Comparison of ENCODE assay signal across 12 cellular contexts in the genomic region with DNA sequence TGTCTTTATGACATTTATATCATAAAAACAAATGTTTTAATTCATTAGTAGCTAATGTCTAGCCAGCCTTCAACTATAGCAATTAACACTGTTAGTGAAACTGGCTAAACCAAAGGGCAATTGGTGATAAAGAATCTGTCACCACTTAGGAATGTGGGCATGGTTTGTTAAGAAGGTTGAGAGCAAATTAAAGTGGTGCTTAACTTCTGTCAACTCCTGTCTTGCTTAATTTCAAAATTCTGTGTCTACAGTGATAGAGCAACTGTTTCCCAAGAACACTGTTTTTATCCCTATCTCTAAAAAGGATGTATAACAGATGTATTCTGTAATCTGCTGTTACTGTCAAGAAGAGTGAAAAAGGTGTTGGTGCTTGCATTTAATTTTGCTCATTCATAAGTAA. TPM values are rescaled to one million over a fixed set of nuclear protein-coding genes. Genes with fewer than 3 reads are reported as not detected.
DNase-seq lines count a peak whose midpoint lies in the region; ATAC-seq and TF ChIP-seq lines count a peak whose summit lies in the region.
"Had no signal": no experiment of that assay in that cellular context is flagged by ENCODE, and none has a peak within 500 bp of the region (broad histone marks: within the 10 kb centered on the region; RNA-seq: fewer than 3 reads in every experiment).

No MANE protein-coding gene starts in this region.

- H3K4me3 ChIP-seq in PC-9 = no peak overlapping the region
- H3K4me3 ChIP-seq in trophoblast cell (ENCODE audit: low read depth, low read length) = no peak overlapping the region
- H3K4me3 ChIP-seq in Peyer's patch = no peak overlapping the region
- H3K4me3 ChIP-seq: gastroesophageal sphincter had no signal

- no peaks in the 10 kb centered on the region for H3K27me3 ChIP-seq in PC-9 (ENCODE audit: insufficient read depth, low read depth)
- no peaks in the 10 kb centered on the region for H3K27me3 ChIP-seq in trophoblast cell (ENCODE audit: insufficient read depth, low read length)
- H3K27me3 ChIP-seq in Peyer's patch = no peaks in the 10 kb centered on the region
- H3K27me3 ChIP-seq: gastroesophageal sphincter had no signal

- H3F3A ChIP-seq in PC-9 (ENCODE audit: insufficient read depth, low read depth) = peaks cover 23% of the 10 kb centered on the region

- no peaks in the 10 kb centered on the region; the same call in 1 of the 2 replicates for H4K20me1 ChIP-seq in PC-9 (ENCODE audit: insufficient read depth)

- BruUV-seq in PC-9 (replicated peaks; lab: Mats Ljungman, UMichigan) = no TSS peak

- H3K79me1 ChIP-seq in trophoblast cell (ENCODE audit: low read length) = no peaks in the 10 kb centered on the region

- H3K4ac ChIP-seq in trophoblast cell (ENCODE audit: low read depth, low read length) = no peak overlapping the region

- no peak overlapping the region for H3K23ac ChIP-seq in trophoblast cell (ENCODE audit: low read length)

- no peak overlapping the region for H3K14ac ChIP-seq in trophoblast cell (ENCODE audit: low read length)

- no peak for TF ChIP-seq POLR2A in Peyer's patch (IDR thresholded peaks at IDR 0.05)

- no peak overlapping the region for H4K12ac ChIP-seq in trophoblast cell (ENCODE audit: low read depth, low read length)

- no peak overlapping the region for H2AFZ ChIP-seq in PC-9
- no peak overlapping the region for H2AFZ ChIP-seq in trophoblast cell (ENCODE audit: insufficient read depth, low read length, poor library complexity)

- H3K9me2 ChIP-seq in PC-9 (ENCODE audit: insufficient read depth) = no peaks in the 10 kb centered on the region

- no peak overlapping the region for H2AK5ac ChIP-seq in trophoblast cell (ENCODE audit: low read length)

- no peak overlapping the region for H4K8ac ChIP-seq in trophoblast cell (ENCODE audit: low read depth, low read length)

- no peak for TF ChIP-seq CTCF in PC-9 (conservative IDR thresholded peaks at IDR 0.05)
- no peak for TF ChIP-seq CTCF in Peyer's patch (IDR thresholded peaks at IDR 0.05)

- H3K4me1 ChIP-seq in PC-9 (replicated peaks; ENCODE audit: insufficient read depth) (peaks cover 19% of the 10 kb centered on the region), trophoblast cell (ENCODE audit: control insufficient read depth in 1 of 2, insufficient read depth in 2 of 2, low read length in 2 of 2) (no peaks in the 10 kb centered on the region), Peyer's patch (no peaks in the 10 kb centered on the region)
- H3K4me1 ChIP-seq: gastroesophageal sphincter had no signal

- peaks cover 38% of the 10 kb centered on the region for H3K36me3 ChIP-seq in PC-9 (ENCODE audit: low read depth)
- peaks cover 7 to 21% of the 10 kb centered on the region in 2 experiments for H3K36me3 ChIP-seq in trophoblast cell (ENCODE audit: control insufficient read depth in 1 of 2, insufficient read depth in 2 of 2, low read length in 2 of 2)
- peaks cover 0 to 72% (median 0%) of the 10 kb centered on the region in 3 donors for H3K36me3 ChIP-seq in Peyer's patch

- CTCF ChIA-PET in PC-9 (lab: Charles Lee) = interaction anchor here (0.5 to 0.7 kb wide), 3 partner anchors 715 to 1449 kb away, joined by 5 to 9 read pairs (median 6); no protein-coding TSS in a partner anchor

- H4K91ac ChIP-seq in trophoblast cell (ENCODE audit: low read depth, low read length) = no peak overlapping the region

- H2BK5ac ChIP-seq in trophoblast cell (ENCODE audit: low read depth, low read length, poor library complexity) = no peak overlapping the region

- no peak overlapping the region for H2BK12ac ChIP-seq in trophoblast cell (ENCODE audit: low read length)

- POLR2A ChIA-PET in PC-9 (lab: Charles Lee; ENCODE audit: unreplicated experiment) = interaction anchor here (0.6 to 0.8 kb wide), 2 partner anchors 160 to 1032 kb away, joined by 6 to 16 read pairs; no protein-coding TSS in a partner anchor

- H3K79me2 ChIP-seq in PC-9 (ENCODE audit: low read depth) (peaks cover 3% of the 10 kb centered on the region; the same call in 1 of the 2 replicates), trophoblast cell (ENCODE audit: control insufficient read depth, insufficient read depth, low read length, poor library complexity) (no peaks in the 10 kb centered on the region)

- no peak overlapping the region for H3K9ac ChIP-seq in trophoblast cell (ENCODE audit: low read length)

- DNase-seq in GM03348 (ENCODE audit: low spot score) (peak; percentile 26), PC-9 (peak in 1 of 2 experiments; percentile 85), fibroblast of peridontal ligament (ENCODE audit: extremely low read depth) (peak; percentile 12), trophoblast cell (peak; percentile 3 to 56), Peyer's patch (no peak)
- DNase-seq: activated CD4-positive, CD25-positive, alpha-beta regulatory T cell; cerebellar nuclear complex; NCI-H510A; stimulated activated CD4-positive, alpha-beta T cell treated with anti-CD3 and anti-CD28 coated beads, Interleukin-4, amount 100 ng/mL, for 1 hour had no signal

- ATAC-seq in HG02642 (IDR thresholded peaks at IDR 0.05; ENCODE audit: poor library complexity, unreplicated experiment) = no peak
- no peak for ATAC-seq in GM18511 (IDR thresholded peaks at IDR 0.05; ENCODE audit: unreplicated experiment)
- ATAC-seq: gastroesophageal sphincter had no signal

- intact Hi-C loops in PC-9 (cut with micrococcal nuclease; ENCODE audit: unreplicated experiment) = no loop called here

- H3K18ac ChIP-seq in trophoblast cell (ENCODE audit: low read length) = no peak overlapping the region

- no peaks in the 10 kb centered on the region for H3K9me3 ChIP-seq in PC-9 (ENCODE audit: insufficient read depth, low read depth)
- peaks cover 1% of the 10 kb centered on the region for H3K9me3 ChIP-seq in trophoblast cell (ENCODE audit: insufficient read depth, low read depth, low read length)
- H3K9me3 ChIP-seq in Peyer's patch = no peaks in the 10 kb centered on the region
- H3K9me3 ChIP-seq: gastroesophageal sphincter had no signal

- H3K27ac ChIP-seq in PC-9 (peak overlapping the region; percentile 49), trophoblast cell (ENCODE audit: low read depth, low read length) (no peak overlapping the region), Peyer's patch (no peak overlapping the region)
- H3K27ac ChIP-seq: gastroesophageal sphincter had no signal

- H3K4me2 ChIP-seq in PC-9 (peak overlapping the region; percentile 14), trophoblast cell (ENCODE audit: low read length) (no peak overlapping the region)

- no peak overlapping the region for H2BK120ac ChIP-seq in trophoblast cell (ENCODE audit: insufficient read depth, low read length, poor library complexity)

RNA-seq across cellular contexts. Expression of gene CFAP36, which starts 36.5 kb away (rescaled TPM):
- total RNA-seq in PC-9 (2021) = 51.5 and 56.4 TPM in 2 replicates
- polyA plus RNA-seq in trophoblast cell (2013) = 10.2 and 11.7 TPM in 2 replicates
- 10 to 100 TPM in 1 of 4 donors, 1 to 10 TPM in 3; 8.8 to 55.3 (median 10.0) TPM for total RNA-seq in Peyer's patch

Comparison
In these comparisons a context has a peak if more than half of its experiments do, and no peak if none do; other contexts are left out.
1. DNase-seq: peak in GM03348 (single experiment), fibroblast of peridontal ligament (single experiment) and trophoblast cell (2 of 2); none in Peyer's patch (0 of 3).